10 cellular contexts compared by ENCODE assay signal in genomic region chr1:205477759-205478247, GRCh38. TPM values are rescaled to one million over a fixed set of nuclear protein-coding genes. Genes with fewer than 3 reads are reported as not detected.
DNase-seq lines count a peak whose midpoint lies in the region; ATAC-seq lines count a peak whose summit lies in the region.
"Had no signal": no experiment of that assay in that cellular context is flagged by ENCODE, and none has a peak within 500 bp of the region (broad histone marks: within the 10 kb centered on the region; RNA-seq: fewer than 3 reads in every experiment).

No MANE protein-coding gene starts in this region.

- peaks cover 12 to 17% of the 10 kb centered on the region in 2 donors for H3K9me3 Mint-ChIP-seq in activated naive CD4-positive, alpha-beta T cell treated with anti-CD3 and anti-CD28 coated beads, Interleukin-2, amount 50 U/mL, for 72 hours

- intact Hi-C loops in aorta (cut with DNase I) = no loop called here

- H3K36me3 ChIP-seq in aorta (ENCODE audit: control insufficient read depth in 1 of 2, insufficient read depth in 2 of 2, low read length in 1 of 2) = no peaks in the 10 kb centered on the region
- H3K36me3 ChIP-seq: esophagus muscularis mucosa, sigmoid colon had no signal

- peaks cover 3% of the 10 kb centered on the region for H3K9me3 ChIP-seq in aorta (ENCODE audit: control insufficient read depth, low read length)

- H3K4me3 ChIP-seq in aorta (ENCODE audit: low read length in 2 of 2) = no peak overlapping the region
- H3K4me3 ChIP-seq: esophagus muscularis mucosa, sigmoid colon had no signal

- peak; percentile 59 for ATAC-seq in aorta (ENCODE audit: low FRiP score)
- ATAC-seq in activated naive CD4-positive, alpha-beta T cell treated with anti-CD3 and anti-CD28 coated beads, Interleukin-2, amount 50 U/mL, for 72 hours = no peak

- no peaks in the 10 kb centered on the region for H3K27me3 ChIP-seq in aorta (ENCODE audit: control insufficient read depth in 1 of 2, insufficient read depth in 2 of 2, low read length in 1 of 2)

- peaks cover 10% of the 10 kb centered on the region in 2 donors for H3K36me3 Mint-ChIP-seq in activated naive CD4-positive, alpha-beta T cell treated with anti-CD3 and anti-CD28 coated beads, Interleukin-2, amount 50 U/mL, for 72 hours

- peak; percentile 58 for DNase-seq in SIG-M5 treated with dmso at 0.1 percent for 504 hours (lab: John Stamatoyannopoulos, UW; ENCODE audit: unreplicated experiment)
- DNase-seq in SIG-M5 (lab: John Stamatoyannopoulos, UW) = no peak
- DNase-seq in SK-MEL-5 (ENCODE audit: low read depth, low spot score) = peak; percentile 97
- peak; percentile 96 for DNase-seq in foreskin melanocyte
- peak; percentile 82 to 87 for DNase-seq in aorta
- no peak for DNase-seq in pons (ENCODE audit: low spot score)
- DNase-seq in GDM1 (lab: John Stamatoyannopoulos, UW) = no peak
- no peak for DNase-seq in activated naive CD4-positive, alpha-beta T cell treated with anti-CD3 and anti-CD28 coated beads, Interleukin-2, amount 50 U/mL, for 72 hours (ENCODE audit: low spot score in 2 of 2)
- DNase-seq: sigmoid colon had no signal

- in situ Hi-C loops in SK-MEL-5 (cut with HindIII; ENCODE audit: low pct_unique_long_range_greater_than_20kb, low sequenced_read_pairs) = loop anchor here (25.0 kb wide), 1 partner anchor 116 kb away; the partner anchor contains the start of gene KLHDC8A

- H3K27ac Mint-ChIP-seq in activated naive CD4-positive, alpha-beta T cell treated with anti-CD3 and anti-CD28 coated beads, Interleukin-2, amount 50 U/mL, for 72 hours = no peak overlapping the region

- no peaks in the 10 kb centered on the region for H3K4me1 ChIP-seq in aorta (ENCODE audit: control insufficient read depth in 1 of 2, insufficient read depth in 2 of 2, low read length in 2 of 2)

- H3K27ac ChIP-seq in aorta (ENCODE audit: low read depth in 1 of 2, low read length in 2 of 2) = no peak overlapping the region
- H3K27ac ChIP-seq: esophagus muscularis mucosa, sigmoid colon had no signal

- 18 to 24% methylated on average over 12 of the region's 12 CpGs for WGBS in aorta, 2 donors

RNA-seq across cellular contexts. Expression of gene BLACAT1, which starts 22.0 kb away (rescaled TPM):
- 0.87 and 1.1 TPM in 2 replicates for total RNA-seq in SK-MEL-5 (2014; rRNA removed; shearing (Covaris generic))
- polyA plus RNA-seq in SK-MEL-5 (2015; cell fraction: cytosol; rRNA removed) = 2.1 and 2.3 TPM in 2 replicates
- polyA plus RNA-seq in SK-MEL-5 (2015; cell fraction: nucleus; rRNA removed) = 15.2 and 17.1 TPM in 2 replicates
- total RNA-seq in aorta = under 1 TPM in 1 of 2 donors, not detected in 1; 0.21 TPM
- not detected for polyA plus RNA-seq in aorta
- under 1 TPM; 0.14 to 0.62 TPM for total RNA-seq in activated naive CD4-positive, alpha-beta T cell treated with anti-CD3 and anti-CD28 coated beads, Interleukin-2, amount 50 U/mL, for 72 hours
- total RNA-seq: esophagus muscularis mucosa had no signal

RNA-seq across cellular contexts. Expression of gene CDK18, which starts 26.7 kb away (rescaled TPM):
- total RNA-seq in SK-MEL-5 (2014; rRNA removed; shearing (Covaris generic)) = 2.4 and 2.7 TPM in 2 replicates
- polyA plus RNA-seq in SK-MEL-5 (2015; cell fraction: cytosol; rRNA removed) = 19.0 and 21.3 TPM in 2 replicates
- polyA plus RNA-seq in SK-MEL-5 (2015; cell fraction: nucleus; rRNA removed) = 51.6 and 61.0 TPM in 2 replicates
- 10 to 100 TPM; 47.1 to 80.7 TPM for total RNA-seq in aorta
- 10 to 100 TPM; 14.8 to 19.1 TPM for polyA plus RNA-seq in aorta
- 1 to 10 TPM; 5.9 to 7.9 TPM for total RNA-seq in activated naive CD4-positive, alpha-beta T cell treated with anti-CD3 and anti-CD28 coated beads, Interleukin-2, amount 50 U/mL, for 72 hours

RNA-seq across cellular contexts. Expression of gene LEMD1, which starts 55.9 kb away (rescaled TPM):
- 0.72 and 1.6 TPM in 2 replicates for total RNA-seq in SK-MEL-5 (2014; rRNA removed; shearing (Covaris generic))
- polyA plus RNA-seq in SK-MEL-5 (2015; cell fraction: cytosol; rRNA removed) = 0.65 and 2.1 TPM in 2 replicates
- polyA plus RNA-seq in SK-MEL-5 (2015; cell fraction: nucleus; rRNA removed) = 6.2 and 6.6 TPM in 2 replicates
- total RNA-seq in aorta = not detected
- not detected for polyA plus RNA-seq in aorta
- 1 to 10 TPM in 1 of 2 donors, not detected in 1; 1.4 TPM for total RNA-seq in activated naive CD4-positive, alpha-beta T cell treated with anti-CD3 and anti-CD28 coated beads, Interleukin-2, amount 50 U/mL, for 72 hours
- total RNA-seq: esophagus muscularis mucosa, sigmoid colon had no signal

Comparison
In these comparisons a context has a peak if more than half of its experiments do, and no peak if none do; other contexts are left out.
1. DNase-seq: peak in SIG-M5 treated with dmso at 0.1 percent for 504 hours (single experiment), SK-MEL-5 (single experiment), foreskin melanocyte (single experiment) and aorta (2 of 2); none in SIG-M5 (single experiment), pons (single experiment), GDM1 (single experiment) and activated naive CD4-positive, alpha-beta T cell treated with anti-CD3 and anti-CD28 coated beads, Interleukin-2, amount 50 U/mL, for 72 hours (0 of 2).
2. RNA of gene CDK18, which starts 26.7 kb away (total RNA-seq): 47.1 to 80.7 TPM in aorta; 5.9 to 7.9 TPM in activated naive CD4-positive, alpha-beta T cell treated with anti-CD3 and anti-CD28 coated beads, Interleukin-2, amount 50 U/mL, for 72 hours and 2.4 to 2.7 TPM in SK-MEL-5; every median in the first group is over 4 times any median in the second.